8 cellular contexts compared by ENCODE assay signal in genomic region chr1:89552481-89553194, GRCh38. TPM values are rescaled to one million over a fixed set of nuclear protein-coding genes. Genes with fewer than 3 reads are reported as not detected.
DNase-seq lines count a peak whose midpoint lies in the region; ATAC-seq and TF ChIP-seq lines count a peak whose summit lies in the region.

No MANE protein-coding gene starts in this region.

- TF ChIP-seq EP300 in sigmoid colon (IDR thresholded peaks at IDR 0.05): no peak

- intact Hi-C loops in sigmoid colon (cut with DNase I): no loop called here

- no peak overlapping the region for H3K4ac ChIP-seq in mesendoderm (ENCODE audit: low read depth, low read length)

- H3K56ac ChIP-seq in mesendoderm (ENCODE audit: low read length): no peak overlapping the region

- H3K36me3 ChIP-seq in sigmoid colon (no peaks in the 10 kb centered on the region), mesendoderm (ENCODE audit: control insufficient read depth, insufficient read depth, low read length) (no peaks in the 10 kb centered on the region)

- no peak overlapping the region for H3K9ac ChIP-seq in mesendoderm (ENCODE audit: low read length)

- H2BK120ac ChIP-seq in mesendoderm (ENCODE audit: low read depth, low read length): no peak overlapping the region

- H3K27ac ChIP-seq in sigmoid colon (peak overlapping the region in 3 of 4 donors; percentile 10 to 46 (median 40)), mesendoderm (ENCODE audit: low read depth, low read length) (no peak overlapping the region)

- H4K8ac ChIP-seq in mesendoderm (ENCODE audit: low read depth, low read length): no peak overlapping the region

- H3K4me1 ChIP-seq in sigmoid colon (peaks cover 0 to 11% (median 5%) of the 10 kb centered on the region in 4 donors), mesendoderm (ENCODE audit: control insufficient read depth, low read depth, low read length) (peaks cover 2% of the 10 kb centered on the region)

- H3K27me3 ChIP-seq in sigmoid colon (no peaks in the 10 kb centered on the region), mesendoderm (ENCODE audit: insufficient read depth, low read length, poor library complexity) (no peaks in the 10 kb centered on the region)

- H3K36me3 Mint-ChIP-seq in effector memory CD8-positive, alpha-beta T cell (ENCODE audit: insufficient read depth): no peaks in the 10 kb centered on the region

- DNase-seq in Ammon's horn (ENCODE audit: low spot score) (peak; percentile 50), NOMO-1 (lab: John Stamatoyannopoulos, UW; ENCODE audit: unreplicated experiment in 2 of 2) (peak; percentile 47 to 87), sigmoid colon (no peak), mesendoderm (no peak)
- no peak for DNase-seq in effector memory CD8-positive, alpha-beta T cell
- DNase-seq in stimulated activated CD4-positive, alpha-beta T cell treated with anti-CD3 and anti-CD28 coated beads, Interleukin-4, amount 100 ng/mL, for 1 hour: no peak

- H2BK5ac ChIP-seq in mesendoderm (ENCODE audit: low read length): no peak overlapping the region

- no peaks in the 10 kb centered on the region for H3K27me3 Mint-ChIP-seq in effector memory CD8-positive, alpha-beta T cell

- no peaks in the 10 kb centered on the region for H3K9me3 Mint-ChIP-seq in effector memory CD8-positive, alpha-beta T cell

- no peak overlapping the region for H4K5ac ChIP-seq in mesendoderm (ENCODE audit: low read length)

- WGBS in sigmoid colon, 2 donors: 8 to 9% methylated on average over 2 of the region's 2 CpGs
- no CpG with 5 or more reads among the region's 2 CpGs for WGBS in mesendoderm (ENCODE audit: extremely low coverage, insufficient coverage, low lambda C conversion rate)

- no peaks in the 10 kb centered on the region for H3K79me2 ChIP-seq in mesendoderm (ENCODE audit: control insufficient read depth, insufficient read depth, low read length)

- no peak overlapping the region for H3K18ac ChIP-seq in mesendoderm (ENCODE audit: low read length)

- no peaks in the 10 kb centered on the region for H3K9me3 ChIP-seq in sigmoid colon

- TF ChIP-seq POLR2A in sigmoid colon (IDR thresholded peaks at IDR 0.05): no peak

- no peak overlapping the region for H3K4me2 ChIP-seq in mesendoderm (ENCODE audit: low read length)

- peak overlapping the region; percentile 16 to 23 for H3K27ac Mint-ChIP-seq in effector memory CD8-positive, alpha-beta T cell

- H3K4me3 ChIP-seq in sigmoid colon: no peak overlapping the region
- H3K4me3 ChIP-seq in mesendoderm (ENCODE audit: low read length): no peak overlapping the region

- ATAC-seq in GM19023 (IDR thresholded peaks at IDR 0.05; ENCODE audit: unreplicated experiment) (peak; percentile 64), HG03135 (IDR thresholded peaks at IDR 0.05; ENCODE audit: unreplicated experiment) (peak; percentile 76)
- ATAC-seq in effector memory CD8-positive, alpha-beta T cell (replicated peaks): no peak

- peaks cover 5 to 14% of the 10 kb centered on the region in 2 donors for H3K4me1 Mint-ChIP-seq in effector memory CD8-positive, alpha-beta T cell (ENCODE audit: low read depth in 2 of 2)

- no peak for TF ChIP-seq CTCF in sigmoid colon (IDR thresholded peaks at IDR 0.05)

- H3K79me1 ChIP-seq in mesendoderm (ENCODE audit: low read length): peaks cover 2% of the 10 kb centered on the region

- H3K4me3 Mint-ChIP-seq in effector memory CD8-positive, alpha-beta T cell: peak overlapping the region in 1 of 2 donors; percentile 20

- no peak overlapping the region for H3K23ac ChIP-seq in mesendoderm (ENCODE audit: low read length)

- H2BK15ac ChIP-seq in mesendoderm (replicated peaks; ENCODE audit: low read depth): no peak overlapping the region

- H2AK5ac ChIP-seq in mesendoderm (ENCODE audit: low read length): no peak overlapping the region

RNA-seq across cellular contexts. Expression of gene LRRC8B, which starts 28.0 kb away (rescaled TPM):
- total RNA-seq in sigmoid colon: 1 to 10 TPM; 3.0 to 9.8 (median 6.1) TPM
- 1 to 10 TPM; 1.8 to 4.1 (median 1.8) TPM for polyA plus RNA-seq in sigmoid colon
- 17.3 TPM for polyA plus RNA-seq in mesendoderm (2013, experiment 1 of 2)
- polyA plus RNA-seq in mesendoderm (2013, experiment 2 of 2): 17.6 TPM

Comparison
In these comparisons a context has a peak if more than half of its experiments do, and no peak if none do; other contexts are left out.
1. DNase-seq: peak in Ammon's horn (single experiment) and NOMO-1 (2 of 2); none in effector memory CD8-positive, alpha-beta T cell (0 of 3), sigmoid colon (single experiment), mesendoderm (single experiment) and stimulated activated CD4-positive, alpha-beta T cell treated with anti-CD3 and anti-CD28 coated beads, Interleukin-4, amount 100 ng/mL, for 1 hour (single experiment).